ENCODE assay signal across 13 cellular contexts in the genomic region with DNA sequence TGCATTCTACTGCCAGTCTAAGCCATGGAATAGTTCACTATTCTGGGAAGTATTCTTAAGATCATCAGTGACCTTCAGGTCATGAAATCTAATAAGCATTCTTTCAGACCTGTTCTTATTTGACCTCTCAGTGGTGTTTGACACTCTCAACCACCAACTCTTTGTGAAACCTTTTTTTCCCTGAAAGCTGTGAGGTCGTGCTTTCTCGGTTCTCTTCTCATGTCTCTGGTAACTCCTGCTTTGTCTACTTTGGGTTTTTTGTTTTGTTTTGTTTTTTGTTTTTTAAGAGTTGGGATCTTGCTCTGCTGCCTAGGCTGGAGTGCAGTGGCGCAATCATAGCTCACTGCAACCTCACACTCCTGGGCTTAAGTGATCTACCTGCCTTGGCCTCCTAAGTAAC. TPM values are rescaled to one million over a fixed set of nuclear protein-coding genes. Genes with fewer than 3 reads are reported as not detected.
DNase-seq lines count a peak whose midpoint lies in the region; ATAC-seq and TF ChIP-seq lines count a peak whose summit lies in the region.
"Had no signal": no experiment of that assay in that cellular context is flagged by ENCODE, and none has a peak within 500 bp of the region (broad histone marks: within the 10 kb centered on the region; RNA-seq: fewer than 3 reads in every experiment).

No MANE protein-coding gene starts in this region.

- WGBS in adrenal gland, 4 donors, result 91 to 97% (median 95%) methylated on average over 3 of the region's 3 CpGs

- ATAC-seq in activated CD4-positive, alpha-beta T cell treated with anti-CD3 and anti-CD28 coated beads for 36 hours, result peak; percentile 76
- ATAC-seq in GM21786 (IDR thresholded peaks at IDR 0.05; ENCODE audit: unreplicated experiment) (peak; percentile 81), HG03432 (IDR thresholded peaks at IDR 0.05; ENCODE audit: unreplicated experiment) (peak; percentile 94), Right ventricle myocardium superior (ENCODE audit: poor library complexity) (no peak)
- ATAC-seq in stimulated activated memory B cell treated with anti-CD40 and anti-IgM and Interleukin-4, amounts not matched to agents 10 μg/mL and 1 μg/mL and 100 μg/mL, for 72 hours, result peak; percentile 69
- ATAC-seq: esophagus mucosa had no signal

- no peaks in the 10 kb centered on the region for H3K36me3 Mint-ChIP-seq in activated CD4-positive, alpha-beta T cell treated with anti-CD3 and anti-CD28 coated beads for 36 hours (ENCODE audit: low read depth)
- H3K36me3 Mint-ChIP-seq in stimulated activated memory B cell treated with anti-CD40 and anti-IgM and Interleukin-4, amounts not matched to agents 10 μg/mL and 1 μg/mL and 100 μg/mL, for 72 hours, result no peaks in the 10 kb centered on the region

- H3K27me3 Mint-ChIP-seq in activated CD4-positive, alpha-beta T cell treated with anti-CD3 and anti-CD28 coated beads for 36 hours, result no peaks in the 10 kb centered on the region
- H3K27me3 Mint-ChIP-seq in stimulated activated memory B cell treated with anti-CD40 and anti-IgM and Interleukin-4, amounts not matched to agents 10 μg/mL and 1 μg/mL and 100 μg/mL, for 72 hours, result no peaks in the 10 kb centered on the region

- no peak overlapping the region for H3K27ac ChIP-seq in adrenal gland
- H3K27ac ChIP-seq: breast epithelium had no signal

- intact Hi-C loops in activated CD4-positive, alpha-beta T cell treated with anti-CD3 and anti-CD28 coated beads for 36 hours (cut with DNase I, micrococcal nuclease), result no loop called here
- intact Hi-C loops in Right ventricle myocardium superior (cut with DNase I), result loop anchor here (10.0 kb wide), 1 partner anchor 258 kb away; no protein-coding TSS in a partner anchor
- intact Hi-C loops in adrenal gland (cut with DNase I), result loop anchor here in 1 of 2 donors (10.0 kb wide), 1 partner anchor 268 kb away; no protein-coding TSS in a partner anchor

- H3K4me3 ChIP-seq in adrenal gland, result no peak overlapping the region
- H3K4me3 ChIP-seq: breast epithelium had no signal

- no peaks in the 10 kb centered on the region for H3K9me3 ChIP-seq in adrenal gland (replicated peaks in 1 of 3)
- H3K9me3 ChIP-seq: breast epithelium had no signal

- no peaks in the 10 kb centered on the region for H3K27me3 ChIP-seq in adrenal gland
- H3K27me3 ChIP-seq: breast epithelium had no signal

- no peak for TF ChIP-seq CTCF in adrenal gland (IDR thresholded peaks at IDR 0.05)

- POLR2A ChIA-PET in activated CD4-positive, alpha-beta T cell treated with anti-CD3 and anti-CD28 coated beads for 36 hours (lab: Charles Lee), result no interaction called here

- no peak overlapping the region for H3K4me3 Mint-ChIP-seq in activated CD4-positive, alpha-beta T cell treated with anti-CD3 and anti-CD28 coated beads for 36 hours
- peak overlapping the region; percentile 3 for H3K4me3 Mint-ChIP-seq in stimulated activated memory B cell treated with anti-CD40 and anti-IgM and Interleukin-4, amounts not matched to agents 10 μg/mL and 1 μg/mL and 100 μg/mL, for 72 hours

- no peak overlapping the region for H3K27ac Mint-ChIP-seq in activated CD4-positive, alpha-beta T cell treated with anti-CD3 and anti-CD28 coated beads for 36 hours
- peak overlapping the region; percentile 36 for H3K27ac Mint-ChIP-seq in stimulated activated memory B cell treated with anti-CD40 and anti-IgM and Interleukin-4, amounts not matched to agents 10 μg/mL and 1 μg/mL and 100 μg/mL, for 72 hours

- H3K9me3 Mint-ChIP-seq in activated CD4-positive, alpha-beta T cell treated with anti-CD3 and anti-CD28 coated beads for 36 hours (ENCODE audit: low read depth), result no peaks in the 10 kb centered on the region
- H3K9me3 Mint-ChIP-seq in stimulated activated memory B cell treated with anti-CD40 and anti-IgM and Interleukin-4, amounts not matched to agents 10 μg/mL and 1 μg/mL and 100 μg/mL, for 72 hours, result peaks cover 3% of the 10 kb centered on the region

- peaks cover 60% of the 10 kb centered on the region for H3K4me1 Mint-ChIP-seq in activated CD4-positive, alpha-beta T cell treated with anti-CD3 and anti-CD28 coated beads for 36 hours
- peaks cover 44% of the 10 kb centered on the region for H3K4me1 Mint-ChIP-seq in stimulated activated memory B cell treated with anti-CD40 and anti-IgM and Interleukin-4, amounts not matched to agents 10 μg/mL and 1 μg/mL and 100 μg/mL, for 72 hours

- DNase-seq in activated CD4-positive, alpha-beta T cell treated with anti-CD3 and anti-CD28 coated beads for 36 hours, result peak; percentile 13
- no peak for DNase-seq in activated CD4-positive, alpha-beta T cell treated with anti-CD3 and anti-CD28 coated beads, Interleukin-2, amount 50 U/mL, for 1 hour
- DNase-seq in Right ventricle myocardium superior (no peak), kidney tubule cell (ENCODE audit: low spot score) (no peak), adrenal gland (no peak)
- DNase-seq: 8988T, DMS79, NCI-H774 had no signal

- H3K4me1 ChIP-seq in adrenal gland (replicated peaks in 1 of 2), result peaks cover 0 to 25% of the 10 kb centered on the region in 2 donors
- H3K4me1 ChIP-seq: breast epithelium had no signal

- CTCF ChIA-PET in activated CD4-positive, alpha-beta T cell treated with anti-CD3 and anti-CD28 coated beads for 36 hours (lab: Charles Lee), result interaction anchor here (0.7 to 2.6 kb wide), 2 partner anchors 14 to 264 kb away, joined by 4 to 9 read pairs; no protein-coding TSS in a partner anchor

- no peaks in the 10 kb centered on the region for H3K36me3 ChIP-seq in adrenal gland (replicated peaks in 1 of 2)
- H3K36me3 ChIP-seq: breast epithelium had no signal

- no peak for TF ChIP-seq POLR2A in adrenal gland (IDR thresholded peaks at IDR 0.05)

RNA-seq across cellular contexts. Expression of gene POU2F1, which starts 56.3 kb away (rescaled TPM):
- total RNA-seq in activated CD4-positive, alpha-beta T cell treated with anti-CD3 and anti-CD28 coated beads for 36 hours, result 10 to 100 TPM; 20.3 to 21.6 TPM
- total RNA-seq in Right ventricle myocardium superior (7.4 TPM), adrenal gland (10 to 100 TPM in 7 of 8 donors, 1 to 10 TPM in 1; 6.9 to 52.5 (median 15.0) TPM)
- 1 to 10 TPM; 3.2 to 4.9 (median 3.7) TPM for polyA plus RNA-seq in adrenal gland
